In the genomic region with DNA sequence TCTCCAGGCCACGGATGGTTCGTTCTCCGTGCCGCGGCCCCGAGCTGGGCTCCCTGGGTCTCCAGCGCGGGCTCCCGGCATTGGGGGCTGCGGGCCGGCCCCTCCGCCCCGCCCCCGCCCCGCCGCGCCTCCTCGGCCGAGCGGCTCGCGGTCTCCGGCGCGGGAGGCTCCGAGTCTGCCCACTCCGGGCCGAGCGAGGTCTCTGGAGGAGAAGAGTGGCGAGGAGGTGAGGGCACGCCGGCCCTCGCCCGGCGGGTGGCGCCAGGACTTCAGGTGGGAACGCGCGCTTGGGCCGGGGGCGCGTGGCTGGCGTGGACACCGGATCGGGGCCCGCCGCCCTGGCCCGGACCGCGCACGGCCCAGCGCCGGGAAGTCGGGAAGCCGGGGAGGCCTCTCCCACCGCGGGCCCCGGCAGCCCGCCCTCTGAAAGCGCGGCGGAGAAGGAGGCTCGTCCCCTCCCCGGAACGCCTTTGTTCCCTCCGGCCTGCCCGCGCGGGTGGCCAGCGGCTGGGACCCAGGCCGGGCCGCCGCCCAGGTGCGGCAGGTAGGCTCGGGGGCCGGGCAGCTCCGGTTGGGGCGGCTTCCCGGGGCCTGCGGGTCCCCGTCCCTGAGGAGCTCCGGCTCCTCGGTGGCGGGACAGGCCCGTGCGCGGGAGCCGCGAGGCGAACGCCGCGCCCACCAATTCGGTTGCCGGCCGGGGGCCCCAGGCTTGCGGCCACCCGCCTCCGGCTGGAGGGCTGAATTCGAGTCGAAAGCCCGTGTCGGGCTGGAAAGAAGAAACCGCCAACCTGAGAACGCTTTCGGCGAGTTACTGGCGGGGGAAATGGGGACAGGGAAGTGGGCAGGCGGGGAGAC, we compare ENCODE assay signal across 9 cellular contexts. TPM values are rescaled to one million over a fixed set of nuclear protein-coding genes. Genes with fewer than 3 reads are reported as not detected.
DNase-seq lines count a peak whose midpoint lies in the region; ATAC-seq, FAIRE-seq and TF ChIP-seq lines count a peak whose summit lies in the region.
"Had no signal": no experiment of that assay in that cellular context is flagged by ENCODE, and none has a peak within 500 bp of the region (broad histone marks: within the 10 kb centered on the region; RNA-seq: fewer than 3 reads in every experiment).

No MANE protein-coding gene starts in this region.

- H3K9ac ChIP-seq in kidney (ENCODE audit: low read length in 2 of 2) = peak overlapping the region; percentile 90 to 98

- H3K27ac ChIP-seq in Peyer's patch = peak overlapping the region; percentile 70 to 98 (median 96)
- H3K27ac ChIP-seq in kidney (ENCODE audit: low read depth in 2 of 2, low read length in 2 of 2) = peak overlapping the region; percentile 89 to 94

- no peak for FAIRE-seq in kidney (lab: Jason Lieb, UNC)
- FAIRE-seq: endometrium had no signal

- TF ChIP-seq CTCF in Peyer's patch (IDR thresholded peaks at IDR 0.05) (peak in 1 of 6 experiments; percentile 23), MCF 10A (IDR thresholded peaks at IDR 0.05; ENCODE audit: unreplicated experiment) (no peak), kidney (IDR thresholded peaks at IDR 0.05; ENCODE audit: borderline replicate concordance, extremely low read depth, insufficient read depth) (peak; percentile 27)

- peak overlapping the region; percentile 90 for H3K27ac Mint-ChIP-seq in MCF 10A (ENCODE audit: low read depth, unreplicated experiment)

- no peaks in the 10 kb centered on the region for H3K27me3 ChIP-seq in Peyer's patch

- H3K9me3 ChIP-seq in Peyer's patch (no peaks in the 10 kb centered on the region), kidney (ENCODE audit: control insufficient read depth in 1 of 2, low read length in 2 of 2) (no peaks in the 10 kb centered on the region)

- no peak for ATAC-seq in HG03460 (IDR thresholded peaks at IDR 0.05; ENCODE audit: unreplicated experiment)

- H3K4me1 ChIP-seq in Peyer's patch (peaks cover 0 to 13% (median 0%) of the 10 kb centered on the region in 4 donors), kidney (ENCODE audit: control insufficient read depth in 1 of 2, insufficient read depth in 1 of 2, low read depth in 1 of 2, low read length in 2 of 2) (peaks cover 0 to 2% of the 10 kb centered on the region in 2 donors)

- POLR2A ChIA-PET in MCF 10A (lab: Yijun Ruan, JAX) = interaction anchor here (0.7 to 10.9 kb wide), 16 partner anchors 10 to 156 kb away, joined by 3 to 219 read pairs (median 16); no protein-coding TSS in a partner anchor

- H3K36me3 Mint-ChIP-seq in MCF 10A (ENCODE audit: insufficient read depth, unreplicated experiment) = peaks cover 11% of the 10 kb centered on the region

- CTCF ChIA-PET in MCF 10A (lab: Yijun Ruan, JAX) = interaction anchor here (0.7 to 5.2 kb wide), 4 partner anchors 34 to 128 kb away, joined by 3 to 36 read pairs (median 12); no protein-coding TSS in a partner anchor

- BruUV-seq in MCF 10A (replicated peaks; lab: Mats Ljungman, UMichigan) = no TSS peak

- H3K4me3 ChIP-seq in Peyer's patch = peak overlapping the region; percentile 63 to 91 (median 83)
- H3K4me3 ChIP-seq in kidney (ENCODE audit: low read length in 2 of 2) = peak overlapping the region; percentile 92 to 93

- H3K4me1 Mint-ChIP-seq in MCF 10A (ENCODE audit: insufficient read depth, unreplicated experiment) = peaks cover 43% of the 10 kb centered on the region

- DNase-seq in activated effector memory CD4-positive, alpha-beta T cell treated with anti-CD3 and anti-CD28 coated beads, Interleukin-2, amount 50 U/mL, for 16 hours = peak; percentile 69
- no peak for DNase-seq in activated effector memory CD4-positive, alpha-beta T cell treated with Interleukin-2 at 50 U/mL for 16 hours
- DNase-seq in Peyer's patch = peak in 1 of 3 donors; percentile 69
- DNase-seq in MCF 10A (ENCODE audit: unreplicated experiment) = peak; percentile 32
- peak; percentile 84 for DNase-seq in kidney
- peak; percentile 35 for DNase-seq in stimulated activated CD4-positive, alpha-beta T cell treated with anti-CD3 and anti-CD28 coated beads, Interleukin-4, amount 100 ng/mL, for 1 hour
- no peak for DNase-seq in dedifferentiated amniotic fluid mesenchymal stem cell (ENCODE audit: extremely low spot score)

- intact Hi-C loops in MCF 10A (cut with micrococcal nuclease) = loop anchor here (1.0 to 10.0 kb wide), 4 partner anchors 33 to 128 kb away; no protein-coding TSS in a partner anchor
- intact Hi-C loops in kidney (cut with DNase I) = no loop called here

- no peaks in the 10 kb centered on the region for H3K9me3 Mint-ChIP-seq in MCF 10A (ENCODE audit: unreplicated experiment)

- peak overlapping the region; percentile 93 for H3K4me3 Mint-ChIP-seq in MCF 10A (ENCODE audit: unreplicated experiment)

- H3K27me3 Mint-ChIP-seq in MCF 10A (ENCODE audit: insufficient read depth, unreplicated experiment) = no peaks in the 10 kb centered on the region

- H3K36me3 ChIP-seq in Peyer's patch = no peaks in the 10 kb centered on the region
- H3K36me3 ChIP-seq in kidney (ENCODE audit: control insufficient read depth in 1 of 2, insufficient read depth in 2 of 2, low read length in 2 of 2) = no peaks in the 10 kb centered on the region

- peak in 1 of 2 donors; percentile 7 for TF ChIP-seq POLR2A in Peyer's patch (IDR thresholded peaks at IDR 0.05)

RNA-seq across cellular contexts. Expression of gene B3GNT5, which starts 1.1 kb away (rescaled TPM):
- total RNA-seq in Peyer's patch = 10 to 100 TPM; 15.7 to 66.2 (median 42.2) TPM
- total RNA-seq in MCF 10A (2022) = 80.1 and 104 TPM in 2 replicates
- total RNA-seq in kidney = 9.9 TPM
- polyA plus RNA-seq in kidney (ENCODE audit: insufficient read depth, low read depth, low replicate concordance) = 2.4 TPM

Comparison
In these comparisons a context has a peak if more than half of its experiments do, and no peak if none do; other contexts are left out.
1. DNase-seq: peak in activated effector memory CD4-positive, alpha-beta T cell treated with anti-CD3 and anti-CD28 coated beads, Interleukin-2, amount 50 U/mL, for 16 hours (single experiment), MCF 10A (single experiment), kidney (single experiment) and stimulated activated CD4-positive, alpha-beta T cell treated with anti-CD3 and anti-CD28 coated beads, Interleukin-4, amount 100 ng/mL, for 1 hour (single experiment); none in activated effector memory CD4-positive, alpha-beta T cell treated with Interleukin-2 at 50 U/mL for 16 hours (single experiment) and dedifferentiated amniotic fluid mesenchymal stem cell (single experiment).